Comparison of ENCODE assay signal across 10 cellular contexts in genomic region chr12:104494137-104494815, GRCh38. TPM values are rescaled to one million over a fixed set of nuclear protein-coding genes. Genes with fewer than 3 reads are reported as not detected.
A peak's percentile ranks its signal among the peaks of the same experiment; 100 is the strongest.
DNase-seq lines count a peak whose midpoint lies in the region; ATAC-seq and TF ChIP-seq lines count a peak whose summit lies in the region.
"Had no signal": no experiment of that assay in that cellular context is flagged by ENCODE, and none has a peak within 500 bp of the region (broad histone marks: within the 10 kb centered on the region; RNA-seq: fewer than 3 reads in every experiment).

No MANE protein-coding gene starts in this region.

- peak overlapping the region in 2 of 3 donors; percentile 3 to 4 for H3K4me3 ChIP-seq in breast epithelium
- H3K4me3 ChIP-seq in mammary epithelial cell (replicated peaks in 1 of 3; ENCODE audit: insufficient read depth in 1 of 3, low read depth in 2 of 3, low read length in 3 of 3): no peak overlapping the region
- peak overlapping the region in 1 of 10 donors; percentile 8 for H3K4me3 ChIP-seq in heart right ventricle
- no peak overlapping the region for H3K4me3 ChIP-seq in HAP-1

- H3K4me2 ChIP-seq in mammary epithelial cell (ENCODE audit: insufficient read depth, low read depth, low read length): no peak overlapping the region

- H3K27me3 ChIP-seq in breast epithelium: no peaks in the 10 kb centered on the region
- H3K27me3 ChIP-seq in mammary epithelial cell (ENCODE audit: insufficient read depth, low read length): no peaks in the 10 kb centered on the region
- H3K27me3 ChIP-seq in heart right ventricle: no peaks in the 10 kb centered on the region
- no peaks in the 10 kb centered on the region for H3K27me3 ChIP-seq in HAP-1 (ENCODE audit: low read depth)

- BruUV-seq in mammary epithelial cell (replicated peaks; lab: Mats Ljungman, UMichigan): no TSS peak

- peak; percentile 74 for ATAC-seq in activated CD8-positive, alpha-beta memory T cell treated with anti-CD3 and anti-CD28 coated beads, Interleukin-2, amount 10 ng/mL, durations not matched to agents 7 days and 5 days
- ATAC-seq in heart right ventricle (peak in 7 of 8 donors; percentile 53 to 76 (median 66)), HG03139 (IDR thresholded peaks at IDR 0.05; ENCODE audit: unreplicated experiment) (no peak)
- ATAC-seq: Panc1 had no signal

- no peak for TF ChIP-seq POLR2A in breast epithelium (IDR thresholded peaks at IDR 0.05)

- in situ Hi-C loops in mammary epithelial cell (cut with MboI; ENCODE audit: low sequenced_read_pairs in 2 of 2): no loop called here
- in situ Hi-C loops in HAP-1 (cut with MboI; ENCODE audit: low sequenced_read_pairs): no loop called here

- H3K79me2 ChIP-seq in mammary epithelial cell (ENCODE audit: insufficient read depth, low read length): peaks cover 71% of the 10 kb centered on the region

- H3K27me3 Mint-ChIP-seq in activated CD8-positive, alpha-beta memory T cell treated with anti-CD3 and anti-CD28 coated beads, Interleukin-2, amount 10 ng/mL, durations not matched to agents 7 days and 5 days: no peaks in the 10 kb centered on the region

- intact Hi-C loops in breast epithelium (cut with DNase I; ENCODE audit: low total_unique reads): no loop called here
- intact Hi-C loops in mammary epithelial cell (cut with micrococcal nuclease): no loop called here
- intact Hi-C loops in heart right ventricle (cut with DNase I): no loop called here

- no peaks in the 10 kb centered on the region for H3K9me3 ChIP-seq in breast epithelium
- no peaks in the 10 kb centered on the region for H3K9me3 ChIP-seq in mammary epithelial cell (replicated peaks; ENCODE audit: insufficient read depth, low read length)
- no peaks in the 10 kb centered on the region for H3K9me3 ChIP-seq in heart right ventricle
- no peaks in the 10 kb centered on the region for H3K9me3 ChIP-seq in HAP-1

- H4K20me1 ChIP-seq in mammary epithelial cell (ENCODE audit: insufficient read depth, low read length): no peaks in the 10 kb centered on the region

- no peak overlapping the region for H2AFZ ChIP-seq in mammary epithelial cell (ENCODE audit: low read depth, low read length)

- H3K9ac ChIP-seq in mammary epithelial cell (ENCODE audit: insufficient read depth, low read length): no peak overlapping the region

- WGBS in mammary epithelial cell (ENCODE audit: low coverage, missing lambda C conversion rate): 67% methylated on average over 13 of the region's 13 CpGs
- 69% methylated on average over 13 of the region's 13 CpGs for WGBS in heart right ventricle, 2 donors

- peaks cover 58% of the 10 kb centered on the region for H3K36me3 Mint-ChIP-seq in activated CD8-positive, alpha-beta memory T cell treated with anti-CD3 and anti-CD28 coated beads, Interleukin-2, amount 10 ng/mL, durations not matched to agents 7 days and 5 days

- dilution Hi-C loops in mammary epithelial cell (cut with HindIII; ENCODE audit: low sequenced_read_pairs): no loop called here

- H3K9me3 Mint-ChIP-seq in activated CD8-positive, alpha-beta memory T cell treated with anti-CD3 and anti-CD28 coated beads, Interleukin-2, amount 10 ng/mL, durations not matched to agents 7 days and 5 days (ENCODE audit: low read depth): no peaks in the 10 kb centered on the region
- H3K9me3 Mint-ChIP-seq: nephron had no signal

- CTCF ChIA-PET in mammary epithelial cell (lab: Charles Lee; ENCODE audit: low non-redundant PET): no interaction called here
- CTCF ChIA-PET in activated CD8-positive, alpha-beta memory T cell treated with anti-CD3 and anti-CD28 coated beads, Interleukin-2, amount 10 ng/mL, durations not matched to agents 7 days and 5 days (lab: Charles Lee): interaction anchor here (0.9 to 1.8 kb wide), 9 partner anchors 9 to 113 kb away, joined by 3 to 17 read pairs (median 4); partner anchors contain the start of gene CHST11

- H3K27ac ChIP-seq in breast epithelium (peak overlapping the region; percentile 77 to 89), mammary epithelial cell (ENCODE audit: insufficient read depth, low read depth, low read length) (no peak overlapping the region), heart right ventricle (peak overlapping the region in 5 of 10 donors; percentile 26 to 81 (median 35))

- peaks cover 86% of the 10 kb centered on the region for H3K4me1 Mint-ChIP-seq in activated CD8-positive, alpha-beta memory T cell treated with anti-CD3 and anti-CD28 coated beads, Interleukin-2, amount 10 ng/mL, durations not matched to agents 7 days and 5 days

- peak overlapping the region; percentile 70 for H3K4me3 Mint-ChIP-seq in activated CD8-positive, alpha-beta memory T cell treated with anti-CD3 and anti-CD28 coated beads, Interleukin-2, amount 10 ng/mL, durations not matched to agents 7 days and 5 days
- H3K4me3 Mint-ChIP-seq: nephron had no signal

- H3K27ac Mint-ChIP-seq in activated CD8-positive, alpha-beta memory T cell treated with anti-CD3 and anti-CD28 coated beads, Interleukin-2, amount 10 ng/mL, durations not matched to agents 7 days and 5 days: peak overlapping the region; percentile 93

- DNase-seq in breast epithelium (ENCODE audit: low spot score in 2 of 2): peak in 1 of 2 donors; percentile 32
- DNase-seq in mammary epithelial cell: no peak
- DNase-seq in activated CD8-positive, alpha-beta memory T cell treated with anti-CD3 and anti-CD28 coated beads, Interleukin-2, amount 10 ng/mL, durations not matched to agents 7 days and 5 days: peak; percentile 89
- DNase-seq in heart right ventricle: peak in 1 of 2 donors; percentile 57
- peak; percentile 59 to 60 for DNase-seq in stimulated activated CD8-positive, alpha-beta memory T cell treated with anti-CD3 and anti-CD28 coated beads, Interleukin-2, amount 100 ng/mL, for 48 hours (ENCODE audit: low read depth in 2 of 2)
- no peak for DNase-seq in HAP-1 (ENCODE audit: low spot score in 2 of 2)
- DNase-seq in mesenteric fat pad (ENCODE audit: low spot score): no peak

- H3K36me3 ChIP-seq in breast epithelium (no peaks in the 10 kb centered on the region), mammary epithelial cell (ENCODE audit: insufficient read depth, low read length) (no peaks in the 10 kb centered on the region), heart right ventricle (no peaks in the 10 kb centered on the region), HAP-1 (replicated peaks) (no peaks in the 10 kb centered on the region)

- H3K4me1 ChIP-seq in breast epithelium (peaks cover 0 to 4% of the 10 kb centered on the region in 2 donors), mammary epithelial cell (ENCODE audit: insufficient read depth, low read length) (no peaks in the 10 kb centered on the region), heart right ventricle (peaks cover 0 to 90% (median 19%) of the 10 kb centered on the region in 9 donors), HAP-1 (peaks cover 3% of the 10 kb centered on the region)

- TF ChIP-seq CTCF in breast epithelium (IDR thresholded peaks at IDR 0.05) (no peak), mammary epithelial cell (conservative IDR thresholded peaks at IDR 0.05 in 1 of 2, IDR thresholded peaks at IDR 0.05 in 1 of 2; ENCODE audit: extremely low read depth in 1 of 2, insufficient read depth in 1 of 2, low read depth in 1 of 2, low read length in 2 of 2) (no peak), heart right ventricle (IDR thresholded peaks at IDR 0.05) (no peak)

RNA-seq across cellular contexts. Expression of gene CHST11, which starts 37.5 kb away (rescaled TPM):
- total RNA-seq in breast epithelium (10 to 100 TPM; 12.5 to 16.4 (median 15.5) TPM), mammary epithelial cell (10 to 100 TPM in 1 of 2 donors, 1 to 10 TPM in 1; 7.7 to 35.5 TPM), heart right ventricle (10 to 100 TPM in 2 of 10 donors, 1 to 10 TPM in 8; 2.7 to 12.7 (median 4.5) TPM), mesenteric fat pad (15.4 TPM)
- polyA plus RNA-seq in mammary epithelial cell (30.3 TPM), heart right ventricle (1 to 10 TPM; 1.1 to 1.2 TPM)
- polyA minus RNA-seq in mammary epithelial cell: 64.5 TPM
- total RNA-seq in activated CD8-positive, alpha-beta memory T cell treated with anti-CD3 and anti-CD28 coated beads, Interleukin-2, amount 10 ng/mL, durations not matched to agents 7 days and 5 days: 100 to 1,000 TPM; 123 to 141 TPM

Comparison
In these comparisons a context has a peak if more than half of its experiments do, and no peak if none do; other contexts are left out.
1. H3K4me3 ChIP-seq: peak in breast epithelium (2 of 3); none in mammary epithelial cell (0 of 3) and HAP-1 (single experiment).
2. DNase-seq: peak in activated CD8-positive, alpha-beta memory T cell treated with anti-CD3 and anti-CD28 coated beads, Interleukin-2, amount 10 ng/mL, durations not matched to agents 7 days and 5 days (single experiment) and stimulated activated CD8-positive, alpha-beta memory T cell treated with anti-CD3 and anti-CD28 coated beads, Interleukin-2, amount 100 ng/mL, for 48 hours (2 of 2); none in mammary epithelial cell (single experiment), HAP-1 (0 of 2) and mesenteric fat pad (single experiment).